ENCODE assay signal across 22 cellular contexts in the genomic region with DNA sequence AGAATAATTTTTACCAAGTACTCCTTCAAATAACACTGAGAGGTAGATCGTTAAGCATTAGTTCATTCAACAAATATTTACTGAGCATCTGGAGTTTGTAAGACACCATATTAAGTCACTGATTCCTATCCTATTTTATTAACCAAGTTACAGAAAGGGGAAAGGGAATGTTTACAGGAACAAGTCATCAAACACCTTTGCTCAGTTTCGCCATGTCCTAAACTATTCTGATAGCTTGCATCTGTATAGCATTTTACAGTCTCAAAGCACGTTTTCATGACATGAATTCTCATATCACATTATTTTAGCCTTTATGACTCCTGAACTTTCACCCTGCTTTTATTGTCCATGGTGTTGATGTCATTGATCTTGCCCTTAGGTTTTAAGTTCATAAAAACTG.
A peak's percentile ranks its signal among the peaks of the same experiment; 100 is the strongest.
DNase-seq lines count a peak whose midpoint lies in the region; ATAC-seq and TF ChIP-seq lines count a peak whose summit lies in the region.
"Had no signal": no experiment of that assay in that cellular context is flagged by ENCODE, and none has a peak within 500 bp of the region (broad histone marks: within the 10 kb centered on the region; RNA-seq: fewer than 3 reads in every experiment).

No MANE protein-coding gene starts in this region.

- ATAC-seq in T-cell (replicated peaks in 1 of 4), result no peak
- ATAC-seq: HepG2 had no signal

- no peaks in the 10 kb centered on the region for H3K4me1 Mint-ChIP-seq in T-cell
- H3K4me1 Mint-ChIP-seq: CD4-positive, CD25-positive, alpha-beta regulatory T cell had no signal

- H3K4me2 ChIP-seq in hepatocyte, result no peak overlapping the region

- H2AFZ ChIP-seq in hepatocyte, result no peak overlapping the region

- POLR2A ChIA-PET in T-cell (lab: Charles Lee), result no interaction called here

- peak; percentile 23 for DNase-seq in DMS53 treated with DMSO at 0.1 percent for 48 hours (lab: John Stamatoyannopoulos, UW; ENCODE audit: unreplicated experiment)
- peak; percentile 66 for DNase-seq in LoVo (ENCODE audit: low spot score)
- peak; percentile 24 for DNase-seq in hepatocyte (ENCODE audit: low spot score)
- no peak for DNase-seq in cerebellar cortex (ENCODE audit: low spot score)
- no peak for DNase-seq in 8988T
- no peak for DNase-seq in Ammon's horn (ENCODE audit: low spot score)
- no peak for DNase-seq in T-cell
- DNase-seq: BE2C; CD4-positive, CD25-positive, alpha-beta regulatory T cell; DMS 273 treated with DMSO at 0.1 percent for 48 hours; HFFc6; KG1; NCI-H1105; NCI-H1694; NCI-H2081; NCI-H2171; NCI-H345; NCI-H524 treated with DMSO at 0.1 percent for 48 hours; RPMI8226; SHP77 had no signal

- H3K4me3 ChIP-seq in hepatocyte, result no peak overlapping the region

- H3K9me2 ChIP-seq in hepatocyte (replicated peaks; ENCODE audit: insufficient read depth), result no peaks in the 10 kb centered on the region

- H3K36me3 Mint-ChIP-seq in T-cell, result no peaks in the 10 kb centered on the region
- H3K36me3 Mint-ChIP-seq: CD4-positive, CD25-positive, alpha-beta regulatory T cell had no signal

- no peak for TF ChIP-seq CTCF in 22Rv1 (IDR thresholded peaks at IDR 0.05)
- no peak for TF ChIP-seq CTCF in hepatocyte (IDR thresholded peaks at IDR 0.05; ENCODE audit: poor library complexity)

- H3K27ac Mint-ChIP-seq in T-cell, result no peak overlapping the region
- H3K27ac Mint-ChIP-seq: CD4-positive, CD25-positive, alpha-beta regulatory T cell had no signal

- 18% methylated on average over 3 of the region's 3 CpGs for WGBS in hepatocyte (ENCODE audit: low lambda C conversion rate, missing lambda C conversion rate)

- H3K27me3 Mint-ChIP-seq in T-cell, result peaks cover 4 to 5% of the 10 kb centered on the region in 2 donors
- H3K27me3 Mint-ChIP-seq: CD4-positive, CD25-positive, alpha-beta regulatory T cell had no signal

- H3K79me2 ChIP-seq in hepatocyte, result no peaks in the 10 kb centered on the region

- no peaks in the 10 kb centered on the region for H4K20me1 ChIP-seq in hepatocyte (ENCODE audit: insufficient read depth, poor library complexity, severe bottlenecking)

- H3K4me3 Mint-ChIP-seq in T-cell, result no peak overlapping the region
- H3K4me3 Mint-ChIP-seq: CD4-positive, CD25-positive, alpha-beta regulatory T cell; HFFc6 had no signal

- H3K4me1 ChIP-seq in hepatocyte (ENCODE audit: insufficient read depth), result peaks cover 26% of the 10 kb centered on the region
- H3K4me1 ChIP-seq: BE2C had no signal

- H3K9me3 Mint-ChIP-seq in T-cell, result no peaks in the 10 kb centered on the region
- H3K9me3 Mint-ChIP-seq: HFFc6 had no signal

- peak overlapping the region; percentile 43 for H3K27ac ChIP-seq in 22Rv1
- peak overlapping the region; percentile 79 for H3K27ac ChIP-seq in hepatocyte

- no peaks in the 10 kb centered on the region for H3K9me3 ChIP-seq in hepatocyte (ENCODE audit: low read depth)
- H3K9me3 ChIP-seq: BE2C had no signal

- no peaks in the 10 kb centered on the region for H3K36me3 ChIP-seq in hepatocyte (replicated peaks; ENCODE audit: insufficient read depth, low read depth)
- H3K36me3 ChIP-seq: BE2C had no signal

- H3K27me3 ChIP-seq in hepatocyte, result no peaks in the 10 kb centered on the region
- H3K27me3 ChIP-seq: BE2C had no signal

- CTCF ChIA-PET in T-cell (lab: Charles Lee), result interaction anchor here (1.0 to 3.8 kb wide), 3 partner anchors 9 to 346 kb away, joined by 3 to 20 read pairs (median 3); no protein-coding TSS in a partner anchor

Comparison
In these comparisons a context has a peak if more than half of its experiments do, and no peak if none do; other contexts are left out.
1. DNase-seq: peak in DMS53 treated with DMSO at 0.1 percent for 48 hours (single experiment), LoVo (single experiment) and hepatocyte (single experiment); none in cerebellar cortex (single experiment), 8988T (single experiment), Ammon's horn (single experiment) and T-cell (0 of 34).